In genomic region chr3:57227204-57227929, GRCh38 we compare ENCODE assay signal across 8 cellular contexts. TPM values are rescaled to one million over a fixed set of nuclear protein-coding genes. Genes with fewer than 3 reads are reported as not detected.
DNase-seq lines count a peak whose midpoint lies in the region; ATAC-seq and TF ChIP-seq lines count a peak whose summit lies in the region.

A gene with protein sequence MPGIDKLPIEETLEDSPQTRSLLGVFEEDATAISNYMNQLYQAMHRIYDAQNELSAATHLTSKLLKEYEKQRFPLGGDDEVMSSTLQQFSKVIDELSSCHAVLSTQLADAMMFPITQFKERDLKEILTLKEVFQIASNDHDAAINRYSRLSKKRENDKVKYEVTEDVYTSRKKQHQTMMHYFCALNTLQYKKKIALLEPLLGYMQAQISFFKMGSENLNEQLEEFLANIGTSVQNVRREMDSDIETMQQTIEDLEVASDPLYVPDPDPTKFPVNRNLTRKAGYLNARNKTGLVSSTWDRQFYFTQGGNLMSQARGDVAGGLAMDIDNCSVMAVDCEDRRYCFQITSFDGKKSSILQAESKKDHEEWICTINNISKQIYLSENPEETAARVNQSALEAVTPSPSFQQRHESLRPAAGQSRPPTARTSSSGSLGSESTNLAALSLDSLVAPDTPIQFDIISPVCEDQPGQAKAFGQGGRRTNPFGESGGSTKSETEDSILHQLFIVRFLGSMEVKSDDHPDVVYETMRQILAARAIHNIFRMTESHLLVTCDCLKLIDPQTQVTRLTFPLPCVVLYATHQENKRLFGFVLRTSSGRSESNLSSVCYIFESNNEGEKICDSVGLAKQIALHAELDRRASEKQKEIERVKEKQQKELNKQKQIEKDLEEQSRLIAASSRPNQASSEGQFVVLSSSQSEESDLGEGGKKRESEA (plus strand): TSS chr3:57227729. CDS start chr3:57227884, 155 bp downstream.

- no peaks in the 10 kb centered on the region for H3K36me3 ChIP-seq in BJ (ENCODE audit: control insufficient read depth, insufficient read depth, low read length)
- H3K36me3 ChIP-seq in left lung, result no peaks in the 10 kb centered on the region

- H3K4me1 Mint-ChIP-seq in dendritic cell treated with granulocyte-macrophage colony-stimulating factor and Interleukin-4, amounts not matched to agents 40 ng/mL and 50 ng/mL, for 4 days (ENCODE audit: low read depth), result peaks cover 35% of the 10 kb centered on the region

- intact Hi-C loops in dendritic cell treated with granulocyte-macrophage colony-stimulating factor and Interleukin-4, amounts not matched to agents 40 ng/mL and 50 ng/mL, for 4 days (cut with micrococcal nuclease), result loop anchor here (5.0 kb wide), 2 partner anchors 130 to 545 kb away; partner anchors contain the start of gene TASOR
- intact Hi-C loops in left lung (cut with DNase I), result loop anchor here in 1 of 2 donors (10.0 kb wide), 2 partner anchors 133 to 233 kb away; no protein-coding TSS in a partner anchor

- H3K27me3 Mint-ChIP-seq in dendritic cell treated with granulocyte-macrophage colony-stimulating factor and Interleukin-4, amounts not matched to agents 40 ng/mL and 50 ng/mL, for 4 days, result no peaks in the 10 kb centered on the region

- ATAC-seq in GM19043 (IDR thresholded peaks at IDR 0.05; ENCODE audit: low read depth, unreplicated experiment) (peak; percentile 76), HG03354 (IDR thresholded peaks at IDR 0.05; ENCODE audit: poor library complexity, severe bottlenecking, unreplicated experiment) (peak; percentile 90), left lung (peak; percentile 98)

- peaks cover 7% of the 10 kb centered on the region for H3K36me3 Mint-ChIP-seq in dendritic cell treated with granulocyte-macrophage colony-stimulating factor and Interleukin-4, amounts not matched to agents 40 ng/mL and 50 ng/mL, for 4 days (ENCODE audit: low read depth)

- DNase-seq in BJ (ENCODE audit: low read depth), result no peak
- DNase-seq in NCI-H526 treated with DMSO at 0.1 percent for 48 hours (lab: John Stamatoyannopoulos, UW), result peak; percentile 64
- DNase-seq in activated CD4-positive, alpha-beta T cell treated with anti-CD3 and anti-CD28 coated beads, Interleukin-2, amount 50 U/mL, for 4 hours, result peak; percentile 76 to 78
- DNase-seq in left lung, result peak; percentile 94 to 99
- peak; percentile 79 for DNase-seq in stimulated activated CD4-positive, alpha-beta T cell treated with anti-CD3 and anti-CD28 coated beads, Interleukin-2, amount 100 ng/mL, for 4 hours (ENCODE audit: low read depth)

- H3K27me3 ChIP-seq in BJ (ENCODE audit: control insufficient read depth, insufficient read depth, low read length) (no peaks in the 10 kb centered on the region), left lung (no peaks in the 10 kb centered on the region)

- peak within 1 kb of the TSS; percentile 87 for H3K27ac Mint-ChIP-seq in dendritic cell treated with granulocyte-macrophage colony-stimulating factor and Interleukin-4, amounts not matched to agents 40 ng/mL and 50 ng/mL, for 4 days

- CTCF ChIA-PET in BJ (lab: Yijun Ruan, JAX), result interaction anchor here (1.0 to 1.5 kb wide), 2 partner anchors 57 to 58 kb away, joined by 3 to 6 read pairs; no protein-coding TSS in a partner anchor

- H3K4me3 ChIP-seq in BJ (ENCODE audit: low read depth, low read length) (peak within 1 kb of the TSS; percentile 51), left lung (peak within 1 kb of the TSS; percentile 67 to 79)

- H3K27ac ChIP-seq in left lung, result peak within 1 kb of the TSS; percentile 92 to 95

- POLR2A ChIA-PET in BJ (lab: Charles Lee), result interaction anchor here (0.6 kb wide), 1 partner anchor 495 kb away, joined by 5 read pairs; no protein-coding TSS in a partner anchor

- no peaks in the 10 kb centered on the region for H3K9me3 ChIP-seq in left lung

- H3K9me3 Mint-ChIP-seq in dendritic cell treated with granulocyte-macrophage colony-stimulating factor and Interleukin-4, amounts not matched to agents 40 ng/mL and 50 ng/mL, for 4 days, result no peaks in the 10 kb centered on the region

- no peak for TF ChIP-seq CTCF in BJ (IDR thresholded peaks at IDR 0.05; ENCODE audit: insufficient read depth, low read depth, low read length)
- TF ChIP-seq CTCF in left lung (IDR thresholded peaks at IDR 0.05), result no peak

- peak within 1 kb of the TSS; percentile 90 for H3K4me3 Mint-ChIP-seq in dendritic cell treated with granulocyte-macrophage colony-stimulating factor and Interleukin-4, amounts not matched to agents 40 ng/mL and 50 ng/mL, for 4 days

- peaks cover 15 to 25% of the 10 kb centered on the region in 2 donors for H3K4me1 ChIP-seq in left lung

RNA-seq across cellular contexts. Expression of the gene that starts here (rescaled TPM):
- 14.1 and 20.6 TPM in 2 replicates for polyA plus RNA-seq in BJ (2011; rRNA removed)
- 23.4 and 30.7 TPM in 2 replicates for polyA minus RNA-seq in BJ (2011; rRNA and poly(A)+ RNA removed)
- total RNA-seq in left lung, result 10 to 100 TPM; 35.8 to 37.8 TPM
